Comparison of ENCODE assay signal across 10 cellular contexts in the genomic region with DNA sequence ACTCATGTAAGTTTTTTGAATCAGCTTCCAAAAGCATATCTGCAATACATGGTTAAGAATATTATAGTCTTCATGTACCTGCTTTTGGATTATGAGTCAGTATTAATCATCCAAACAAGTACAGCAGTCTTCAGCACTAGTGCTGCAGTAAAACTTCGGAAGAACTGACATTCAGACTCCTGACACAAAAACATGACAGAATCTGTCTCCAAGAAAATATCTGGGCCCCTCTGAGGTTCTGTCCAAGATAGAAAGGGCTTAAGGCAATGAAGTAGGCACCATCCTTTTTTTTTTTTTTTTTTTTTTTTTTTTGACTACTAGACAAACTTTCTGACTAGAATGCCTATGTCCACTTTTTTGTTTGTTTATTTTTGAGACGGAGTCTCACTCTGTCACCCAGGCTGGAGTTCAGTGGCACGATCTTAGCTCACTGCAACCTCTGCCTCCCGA.
DNase-seq lines count a peak whose midpoint lies in the region; ATAC-seq and TF ChIP-seq lines count a peak whose summit lies in the region.
"Had no signal": no experiment of that assay in that cellular context is flagged by ENCODE, and none has a peak within 500 bp of the region (broad histone marks: within the 10 kb centered on the region; RNA-seq: fewer than 3 reads in every experiment).

No MANE protein-coding gene starts in this region.

- no peaks in the 10 kb centered on the region for H3K9me3 Mint-ChIP-seq in CD8-positive, alpha-beta memory T cell
- H3K9me3 Mint-ChIP-seq in endodermal cell (no peaks in the 10 kb centered on the region), GM23338 (no peaks in the 10 kb centered on the region; the same call in 2 of the 3 replicates)

- peaks cover 37% of the 10 kb centered on the region for H3K4me1 ChIP-seq in CD8-positive, alpha-beta memory T cell (ENCODE audit: insufficient read depth, low read length)
- H3K4me1 ChIP-seq in endodermal cell (ENCODE audit: control insufficient read depth, insufficient read depth, low read length) (peaks cover 15% of the 10 kb centered on the region), esophagus muscularis mucosa (peaks cover 58 to 79% (median 70%) of the 10 kb centered on the region in 4 donors), GM23338 (ENCODE audit: insufficient read depth) (peaks cover 28% of the 10 kb centered on the region)

- no peak for TF ChIP-seq RAD21 in neural cell (conservative IDR thresholded peaks at IDR 0.05)

- no peaks in the 10 kb centered on the region for H3K36me3 Mint-ChIP-seq in CD8-positive, alpha-beta memory T cell
- H3K36me3 Mint-ChIP-seq in endodermal cell (ENCODE audit: low read depth) (no peaks in the 10 kb centered on the region), GM23338 (ENCODE audit: low read depth) (no peaks in the 10 kb centered on the region)

- no peak overlapping the region for H3K4me3 Mint-ChIP-seq in CD8-positive, alpha-beta memory T cell
- H3K4me3 Mint-ChIP-seq in endodermal cell = no peak overlapping the region
- H3K4me3 Mint-ChIP-seq in GM23338 = no peak overlapping the region

- CTCF ChIA-PET in CD8-positive, alpha-beta memory T cell (lab: Charles Lee) = no interaction called here

- peaks cover 31% of the 10 kb centered on the region for H3K79me2 ChIP-seq in neural cell (replicated peaks; ENCODE audit: insufficient read depth, low read length)
- peaks cover 99% of the 10 kb centered on the region for H3K79me2 ChIP-seq in GM23338 (replicated peaks; ENCODE audit: insufficient read depth)

- 97 to 100% methylated on average over 2 to 4 of the region's 4 CpGs for WGBS in endodermal cell (ENCODE audit: insufficient coverage in 1 of 2, insufficient read length in 1 of 2), 2 experiments
- WGBS in esophagus muscularis mucosa = 53% methylated on average over 4 of the region's 4 CpGs

- H3K36me3 ChIP-seq in CD8-positive, alpha-beta memory T cell (ENCODE audit: insufficient read depth, low read length) = no peaks in the 10 kb centered on the region
- H3K36me3 ChIP-seq in endodermal cell (ENCODE audit: control insufficient read depth, insufficient read depth, low read length) = peaks cover 4% of the 10 kb centered on the region
- H3K36me3 ChIP-seq in neural cell (ENCODE audit: insufficient read depth, low read length) = no peaks in the 10 kb centered on the region
- H3K36me3 ChIP-seq in esophagus muscularis mucosa = no peaks in the 10 kb centered on the region
- no peaks in the 10 kb centered on the region for H3K36me3 ChIP-seq in GM23338 (ENCODE audit: insufficient read depth)
- H3K36me3 ChIP-seq: gastroesophageal sphincter had no signal

- H3K4me2 ChIP-seq in neural cell (ENCODE audit: low read length) (no peak overlapping the region), GM23338 (no peak overlapping the region)

- H4K20me1 ChIP-seq in neural cell (ENCODE audit: insufficient read depth) = no peaks in the 10 kb centered on the region
- 0 out of 2 replicates have a peak, but pooled peaks cover 2% of the 10 kb centered on the region for H4K20me1 ChIP-seq in GM23338 (replicated peaks; ENCODE audit: insufficient read depth)

- peaks cover 4% of the 10 kb centered on the region for H3F3A ChIP-seq in neural cell (ENCODE audit: insufficient read depth, low read length, poor library complexity, severe bottlenecking)
- H3F3A ChIP-seq in GM23338 (replicated peaks; ENCODE audit: low read depth) = no peaks in the 10 kb centered on the region

- TF ChIP-seq POLR2A in NB4 (IDR thresholded peaks at IDR 0.05; ENCODE audit: extremely low read depth, insufficient read length) = no peak
- TF ChIP-seq POLR2A in esophagus muscularis mucosa (IDR thresholded peaks at IDR 0.05; ENCODE audit: low read depth) = no peak

- H3K9me2 ChIP-seq in neural cell (ENCODE audit: insufficient read depth, low read length) = no peaks in the 10 kb centered on the region
- H3K9me2 ChIP-seq in GM23338 (ENCODE audit: insufficient read depth) = no peaks in the 10 kb centered on the region

- TF ChIP-seq EP300 in neural cell (conservative IDR thresholded peaks at IDR 0.05; ENCODE audit: poor library complexity, severe bottlenecking) (no peak), esophagus muscularis mucosa (IDR thresholded peaks at IDR 0.05) (no peak)

- H3K4me3 ChIP-seq in CD8-positive, alpha-beta memory T cell (ENCODE audit: low read length) = no peak overlapping the region
- no peak overlapping the region for H3K4me3 ChIP-seq in NB4 (ENCODE audit: low read depth, low read length)
- no peak overlapping the region for H3K4me3 ChIP-seq in endodermal cell (ENCODE audit: low read length)
- H3K4me3 ChIP-seq in neural cell (ENCODE audit: low read length) = no peak overlapping the region
- H3K4me3 ChIP-seq in esophagus muscularis mucosa = no peak overlapping the region
- H3K4me3 ChIP-seq in GM23338 = no peak overlapping the region
- H3K4me3 ChIP-seq: gastroesophageal sphincter had no signal

- intact Hi-C loops in esophagus muscularis mucosa (cut with DNase I) = no loop called here

- peaks cover 42 to 77% (median 65%) of the 10 kb centered on the region in 3 donors for H3K4me1 Mint-ChIP-seq in CD8-positive, alpha-beta memory T cell
- H3K4me1 Mint-ChIP-seq in endodermal cell = peaks cover 44% of the 10 kb centered on the region
- peaks cover 25% of the 10 kb centered on the region for H3K4me1 Mint-ChIP-seq in GM23338

- no peaks in the 10 kb centered on the region for H3K27me3 Mint-ChIP-seq in CD8-positive, alpha-beta memory T cell
- H3K27me3 Mint-ChIP-seq in endodermal cell (ENCODE audit: insufficient read depth) (no peaks in the 10 kb centered on the region), GM23338 (ENCODE audit: insufficient read depth, low read depth, poor library complexity) (no peaks in the 10 kb centered on the region)

- H3K27ac ChIP-seq in CD8-positive, alpha-beta memory T cell (ENCODE audit: low read depth, low read length) = peak overlapping the region; percentile 34
- H3K27ac ChIP-seq in endodermal cell (ENCODE audit: low read depth, low read length) (no peak overlapping the region), neural cell (ENCODE audit: low read length) (peak overlapping the region; percentile 30), esophagus muscularis mucosa (replicated peaks in 1 of 4) (peak overlapping the region in 1 of 4 donors; percentile 8), GM23338 (ENCODE audit: low read depth) (no peak overlapping the region)

- ATAC-seq in HG02678 (IDR thresholded peaks at IDR 0.05; ENCODE audit: unreplicated experiment) (no peak), GM23338 (no peak)
- ATAC-seq: gastroesophageal sphincter had no signal

- H3K9me3 ChIP-seq in CD8-positive, alpha-beta memory T cell (ENCODE audit: low read length) = no peaks in the 10 kb centered on the region
- H3K9me3 ChIP-seq in endodermal cell (ENCODE audit: control insufficient read depth, low read length) = no peaks in the 10 kb centered on the region
- H3K9me3 ChIP-seq in neural cell (ENCODE audit: low read length) = no peaks in the 10 kb centered on the region
- H3K9me3 ChIP-seq in esophagus muscularis mucosa = no peaks in the 10 kb centered on the region
- H3K9me3 ChIP-seq: gastroesophageal sphincter had no signal

- no peaks in the 10 kb centered on the region for H3K27me3 ChIP-seq in CD8-positive, alpha-beta memory T cell (ENCODE audit: insufficient read depth, low read length, poor library complexity, severe bottlenecking)
- no peaks in the 10 kb centered on the region for H3K27me3 ChIP-seq in endodermal cell (ENCODE audit: control insufficient read depth, insufficient read depth, low read length, poor library complexity, severe bottlenecking)
- H3K27me3 ChIP-seq in neural cell (ENCODE audit: insufficient read depth, low read depth, low read length) = no peaks in the 10 kb centered on the region
- H3K27me3 ChIP-seq in esophagus muscularis mucosa = no peaks in the 10 kb centered on the region
- H3K27me3 ChIP-seq in GM23338 (ENCODE audit: insufficient read depth) = no peaks in the 10 kb centered on the region
- H3K27me3 ChIP-seq: gastroesophageal sphincter had no signal

- DNase-seq in CD8-positive, alpha-beta memory T cell = no peak
- DNase-seq in NB4 (ENCODE audit: low read depth) = peak; percentile 27
- DNase-seq in endodermal cell = no peak
- no peak for DNase-seq in GM19240 (ENCODE audit: insufficient read length, low spot score)
- no peak for DNase-seq in esophagus muscularis mucosa (ENCODE audit: extremely low spot score)
- no peak for DNase-seq in GM23338 (ENCODE audit: low spot score)
- DNase-seq: NCI-H1105 treated with DMSO at 0.1 percent for 48 hours had no signal

- H2AFZ ChIP-seq in neural cell (ENCODE audit: low read depth, low read length) (no peak overlapping the region), GM23338 (no peak overlapping the region)

- POLR2A ChIA-PET in CD8-positive, alpha-beta memory T cell (lab: Charles Lee) = no interaction called here

- TF ChIP-seq CTCF in NB4 (IDR thresholded peaks at IDR 0.05; ENCODE audit: low read depth, low read length) (no peak), endodermal cell (conservative IDR thresholded peaks at IDR 0.05) (no peak), neural cell (IDR thresholded peaks at IDR 0.05; ENCODE audit: poor library complexity, severe bottlenecking) (no peak), esophagus muscularis mucosa (IDR thresholded peaks at IDR 0.05) (no peak), GM23338 (conservative IDR thresholded peaks at IDR 0.05; ENCODE audit: low read depth in 2 of 2) (no peak)

- no peak overlapping the region for H3K9ac ChIP-seq in endodermal cell (ENCODE audit: extremely low read depth, low read length, poor library complexity, severe bottlenecking)
- peak overlapping the region; percentile 20 for H3K9ac ChIP-seq in neural cell (ENCODE audit: low read length)

- peak overlapping the region in 2 of 8 donors; percentile 52 to 53 for H3K27ac Mint-ChIP-seq in CD8-positive, alpha-beta memory T cell
- H3K27ac Mint-ChIP-seq in endodermal cell (peak overlapping the region; percentile 44), GM23338 (no peak overlapping the region; the same call in 1 of the 2 replicates)

TF ChIP-seq in neural cell, 6 proteins besides CTCF, POLR2A, EP300 and RAD21:
- TF ChIP-seq POLR2AphosphoS5 (IDR thresholded peaks at IDR 0.05) = no peak
- no peak for TF ChIP-seq EZH2 (IDR thresholded peaks at IDR 0.05; ENCODE audit: borderline replicate concordance, insufficient read depth, low read length, poor library complexity, severe bottlenecking)

TF ChIP-seq in GM23338, 12 proteins besides CTCF, POLR2A, EP300 and RAD21 (continues in another document):
- TF ChIP-seq STAT1 (IDR thresholded peaks at IDR 0.05; ENCODE audit: unreplicated experiment) (no peak), CREB1 (CRISPR knock-in tag; IDR thresholded peaks at IDR 0.05; ENCODE audit: low read depth) (no peak), JUNB (IDR thresholded peaks at IDR 0.05; ENCODE audit: unreplicated experiment) (no peak)
- TF ChIP-seq, protein P1, sequence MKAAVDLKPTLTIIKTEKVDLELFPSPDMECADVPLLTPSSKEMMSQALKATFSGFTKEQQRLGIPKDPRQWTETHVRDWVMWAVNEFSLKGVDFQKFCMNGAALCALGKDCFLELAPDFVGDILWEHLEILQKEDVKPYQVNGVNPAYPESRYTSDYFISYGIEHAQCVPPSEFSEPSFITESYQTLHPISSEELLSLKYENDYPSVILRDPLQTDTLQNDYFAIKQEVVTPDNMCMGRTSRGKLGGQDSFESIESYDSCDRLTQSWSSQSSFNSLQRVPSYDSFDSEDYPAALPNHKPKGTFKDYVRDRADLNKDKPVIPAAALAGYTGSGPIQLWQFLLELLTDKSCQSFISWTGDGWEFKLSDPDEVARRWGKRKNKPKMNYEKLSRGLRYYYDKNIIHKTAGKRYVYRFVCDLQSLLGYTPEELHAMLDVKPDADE (IDR thresholded peaks at IDR 0.05) = no peak

Comparison
In these comparisons a context has a peak if more than half of its experiments do, and no peak if none do; other contexts are left out.
1. H3K27ac ChIP-seq: peak in CD8-positive, alpha-beta memory T cell (single experiment) and neural cell (single experiment); none in endodermal cell (single experiment) and GM23338 (single experiment).